Comparison of ENCODE assay signal across 21 cellular contexts in genomic region chr2:64080179-64080578, GRCh38.
DNase-seq lines count a peak whose midpoint lies in the region; ATAC-seq, FAIRE-seq and TF ChIP-seq lines count a peak whose summit lies in the region.
"Had no signal": no experiment of that assay in that cellular context is flagged by ENCODE, and none has a peak within 500 bp of the region (broad histone marks: within the 10 kb centered on the region; RNA-seq: fewer than 3 reads in every experiment).

No MANE protein-coding gene starts in this region.

- no peak for FAIRE-seq in HepG2 (lab: Jason Lieb, UNC)
- FAIRE-seq: A204.1, GM12891, GM18507, H1 had no signal

- CTCF ChIA-PET in HepG2 (lab: Yijun Ruan, JAX; ENCODE audit: low intra/inter-chr PET ratio, low total read pairs) = no interaction called here

- H3K9me3 ChIP-seq in HepG2 (ENCODE audit: low read length) (no peaks in the 10 kb centered on the region), right lobe of liver (no peaks in the 10 kb centered on the region), endodermal cell (ENCODE audit: control insufficient read depth, low read length) (no peaks in the 10 kb centered on the region), neural progenitor cell (ENCODE audit: low read depth) (no peaks in the 10 kb centered on the region), GM23248 (ENCODE audit: low read depth) (no peaks in the 10 kb centered on the region)

- TF ChIP-seq POLR2A in HepG2 (IDR thresholded peaks at IDR 0.05; ENCODE audit: insufficient read depth in 1 of 2, low read depth in 2 of 2, low read length in 2 of 2) (no peak), right lobe of liver (IDR thresholded peaks at IDR 0.05) (no peak)

- H3K4me1 ChIP-seq in HepG2 (ENCODE audit: insufficient read depth, low read length) (no peaks in the 10 kb centered on the region), right lobe of liver (no peaks in the 10 kb centered on the region), endodermal cell (ENCODE audit: control insufficient read depth, insufficient read depth, low read length) (peaks cover 14% of the 10 kb centered on the region), neural progenitor cell (peaks cover 19% of the 10 kb centered on the region), GM23248 (ENCODE audit: insufficient read depth) (no peaks in the 10 kb centered on the region)

- in situ Hi-C loops in HepG2 (cut with HindIII; ENCODE audit: extremely low pct_ligation_motif_present, low pct_unique_long_range_greater_than_20kb) = no loop called here
- in situ Hi-C loops in GM23248 (cut with MboI) = no loop called here

- H2AFZ ChIP-seq in HepG2 (ENCODE audit: low read length) (no peak overlapping the region), neural progenitor cell (replicated peaks) (no peak overlapping the region), GM23248 (no peak overlapping the region)

- H4K20me1 ChIP-seq in HepG2 (ENCODE audit: insufficient read depth, low read length) = no peaks in the 10 kb centered on the region
- no peaks in the 10 kb centered on the region for H4K20me1 ChIP-seq in neural progenitor cell (ENCODE audit: low read depth)
- no peaks in the 10 kb centered on the region for H4K20me1 ChIP-seq in GM23248 (ENCODE audit: insufficient read depth)

- no peaks in the 10 kb centered on the region for H3K79me2 ChIP-seq in HepG2 (ENCODE audit: insufficient read depth, low read length)
- H3K79me2 ChIP-seq in neural progenitor cell (ENCODE audit: low read depth) = no peaks in the 10 kb centered on the region
- H3K79me2 ChIP-seq in GM23248 (ENCODE audit: insufficient read depth) = no peaks in the 10 kb centered on the region

- H3K9me2 ChIP-seq in GM23248 (ENCODE audit: insufficient read depth) = no peaks in the 10 kb centered on the region

- no peaks in the 10 kb centered on the region for H3K36me3 ChIP-seq in HepG2 (replicated peaks in 1 of 2; ENCODE audit: control insufficient read depth in 1 of 2, insufficient read depth in 2 of 2, low read length in 2 of 2)
- H3K36me3 ChIP-seq in right lobe of liver = no peaks in the 10 kb centered on the region
- no peaks in the 10 kb centered on the region for H3K36me3 ChIP-seq in endodermal cell (ENCODE audit: control insufficient read depth, insufficient read depth, low read length)
- no peaks in the 10 kb centered on the region for H3K36me3 ChIP-seq in neural progenitor cell
- H3K36me3 ChIP-seq in GM23248 (ENCODE audit: low read depth) = no peaks in the 10 kb centered on the region

- no peak for ATAC-seq in HepG2
- no peak for ATAC-seq in right lobe of liver
- ATAC-seq in HG03565 (IDR thresholded peaks at IDR 0.05; ENCODE audit: unreplicated experiment) = no peak

- POLR2A ChIA-PET in HepG2 (lab: Yijun Ruan, JAX) = no interaction called here

- DNase-seq in HepG2 (ENCODE audit: low spot score) (no peak), right lobe of liver (no peak), endodermal cell (no peak), neural progenitor cell (ENCODE audit: low spot score) (no peak), GM23248 (no peak)
- DNase-seq: ACHN; C1 segment of cervical spinal cord; Calu3; CD4-positive, alpha-beta memory T cell; COR-L47; DMS53; DMS79 treated with DMSO at 0.1 percent for 48 hours; GF-D8; H7; HCEC 1CT had no signal

- H3K9me3 Mint-ChIP-seq in endodermal cell (no peaks in the 10 kb centered on the region), neural progenitor cell (no peaks in the 10 kb centered on the region)
- H3K9me3 Mint-ChIP-seq: CD4-positive, alpha-beta memory T cell had no signal

- no peak for TF ChIP-seq RAD21 in HepG2 (CRISPR knock-in tag; IDR thresholded peaks at IDR 0.05)

- TF ChIP-seq CTCF in HepG2 (CRISPR knock-in tag; IDR thresholded peaks at IDR 0.05) (no peak), right lobe of liver (IDR thresholded peaks at IDR 0.05) (no peak), endodermal cell (conservative IDR thresholded peaks at IDR 0.05) (no peak), neural progenitor cell (IDR thresholded peaks at IDR 0.05) (no peak)

- H3K36me3 Mint-ChIP-seq in endodermal cell (ENCODE audit: low read depth) = peaks cover 10% of the 10 kb centered on the region
- no peaks in the 10 kb centered on the region for H3K36me3 Mint-ChIP-seq in neural progenitor cell
- H3K36me3 Mint-ChIP-seq: CD4-positive, alpha-beta memory T cell had no signal

- H3K27ac ChIP-seq in HepG2 (ENCODE audit: extremely low read length, insufficient read depth, low read length) = no peak overlapping the region
- no peak overlapping the region for H3K27ac ChIP-seq in right lobe of liver
- no peak overlapping the region for H3K27ac ChIP-seq in endodermal cell (ENCODE audit: low read depth, low read length)
- H3K27ac ChIP-seq in neural progenitor cell = no peak overlapping the region
- H3K27ac ChIP-seq in GM23248 = no peak overlapping the region
- H3K27ac ChIP-seq: 22Rv1 had no signal

- no peak overlapping the region for H3K9ac ChIP-seq in HepG2 (ENCODE audit: insufficient read depth, low read depth, low read length)
- H3K9ac ChIP-seq in endodermal cell (ENCODE audit: extremely low read depth, low read length, poor library complexity, severe bottlenecking) = no peak overlapping the region
- no peak overlapping the region for H3K9ac ChIP-seq in neural progenitor cell
- no peak overlapping the region for H3K9ac ChIP-seq in GM23248

- WGBS in HepG2 (ENCODE audit: low lambda C conversion rate) = 38% methylated on average over 1 of the region's 1 CpG
- 100% methylated on average over 1 of the region's 1 CpG for WGBS in right lobe of liver (ENCODE audit: insufficient coverage, low coverage, low lambda C conversion rate, missing lambda C conversion rate)
- WGBS in endodermal cell (ENCODE audit: insufficient coverage in 1 of 2, insufficient read length in 1 of 2), 2 experiments = 86 to 88% methylated on average over 1 of the region's 1 CpG
- 53 to 61% methylated on average over 1 of the region's 1 CpG for WGBS in GM23248 (ENCODE audit: low coverage in 1 of 2, low lambda C conversion rate in 2 of 2, missing lambda C conversion rate in 2 of 2), 2 experiments

- H3K27me3 Mint-ChIP-seq in endodermal cell (ENCODE audit: insufficient read depth) (no peaks in the 10 kb centered on the region), neural progenitor cell (ENCODE audit: insufficient read depth, low read depth) (peaks cover 3% of the 10 kb centered on the region)

- H3K4me2 ChIP-seq in HepG2 (ENCODE audit: low read depth, low read length) (no peak overlapping the region), neural progenitor cell (no peak overlapping the region), GM23248 (ENCODE audit: unreplicated experiment) (no peak overlapping the region)

- no TSS peak for BruUV-seq in HepG2 (replicated peaks; lab: Mats Ljungman, UMichigan)

- H3F3A ChIP-seq in neural progenitor cell (ENCODE audit: low read depth) = peaks cover 4% of the 10 kb centered on the region
- H3F3A ChIP-seq in GM23248 (ENCODE audit: insufficient read depth) = no peaks in the 10 kb centered on the region

- TF ChIP-seq EP300 in HepG2 (IDR thresholded peaks at IDR 0.05; ENCODE audit: low read depth in 2 of 2, low read length in 2 of 2) = no peak
- no peak for TF ChIP-seq EP300 in HepG2 (CRISPR knock-in tag; IDR thresholded peaks at IDR 0.05; ENCODE audit: borderline replicate concordance)

- H3K27me3 ChIP-seq in HepG2 (ENCODE audit: control insufficient read depth in 1 of 2, insufficient read depth in 2 of 2, low read length in 2 of 2) (peaks cover 0 to 17% of the 10 kb centered on the region in 2 experiments; a peak in 3 of 5 replicates), right lobe of liver (no peaks in the 10 kb centered on the region), endodermal cell (ENCODE audit: control insufficient read depth, insufficient read depth, low read length, poor library complexity, severe bottlenecking) (no peaks in the 10 kb centered on the region), neural progenitor cell (no peaks in the 10 kb centered on the region), GM23248 (replicated peaks; ENCODE audit: insufficient read depth) (no peaks in the 10 kb centered on the region)

- H3K4me3 Mint-ChIP-seq in endodermal cell = no peak overlapping the region
- peak overlapping the region; percentile 14 for H3K4me3 Mint-ChIP-seq in neural progenitor cell
- H3K4me3 Mint-ChIP-seq: CD4-positive, alpha-beta memory T cell had no signal

- intact Hi-C loops in HepG2 (cut with micrococcal nuclease; ENCODE audit: unreplicated experiment) (no loop called here), right lobe of liver (cut with DNase I) (no loop called here)

- H3K4me3 ChIP-seq in HepG2 (replicated peaks in 1 of 3; ENCODE audit: insufficient read depth in 1 of 3, low read depth in 2 of 3, low read length in 3 of 3) (no peak overlapping the region), right lobe of liver (no peak overlapping the region), endodermal cell (ENCODE audit: low read length) (peak overlapping the region; percentile 26), neural progenitor cell (no peak overlapping the region), GM23248 (no peak overlapping the region)

- H3K27ac Mint-ChIP-seq in endodermal cell (peak overlapping the region; percentile 31), neural progenitor cell (no peak overlapping the region)
- H3K27ac Mint-ChIP-seq: CD4-positive, alpha-beta memory T cell had no signal

- H3K4me1 Mint-ChIP-seq in endodermal cell (peaks cover 37% of the 10 kb centered on the region), neural progenitor cell (peaks cover 3% of the 10 kb centered on the region)
- H3K4me1 Mint-ChIP-seq: CD4-positive, alpha-beta memory T cell had no signal

TF ChIP-seq in HepG2, 621 proteins besides CTCF, POLR2A, EP300 and RAD21:
- TF ChIP-seq KAT2B (IDR thresholded peaks at IDR 0.05; ENCODE audit: borderline replicate concordance, low read depth, low read length) (no peak), MTERF4 (CRISPR knock-in tag; IDR thresholded peaks at IDR 0.05) (no peak), THAP7 (CRISPR knock-in tag; IDR thresholded peaks at IDR 0.05) (no peak), MAFK (conservative IDR thresholded peaks at IDR 0.05 in 1 of 2, IDR thresholded peaks at IDR 0.05 in 1 of 2; ENCODE audit: low read length in 2 of 2) (peak; percentile 35 to 52; a peak in 1 of 4 replicates)
